9 cellular contexts compared by ENCODE assay signal in genomic region chr9:129619787-129620668, GRCh38. TPM values are rescaled to one million over a fixed set of nuclear protein-coding genes. Genes with fewer than 3 reads are reported as not detected.
DNase-seq lines count a peak whose midpoint lies in the region; ATAC-seq and TF ChIP-seq lines count a peak whose summit lies in the region.
"Had no signal": no experiment of that assay in that cellular context is flagged by ENCODE, and none has a peak within 500 bp of the region (broad histone marks: within the 10 kb centered on the region; RNA-seq: fewer than 3 reads in every experiment).

No MANE protein-coding gene starts in this region.

- H4K20me1 ChIP-seq in osteoblast (ENCODE audit: insufficient read depth, low read length) = no peaks in the 10 kb centered on the region

- H3K27ac ChIP-seq in osteoblast (ENCODE audit: low read depth, low read length) = peak overlapping the region; percentile 1

- H2AFZ ChIP-seq in osteoblast (ENCODE audit: low read length) = peak overlapping the region; percentile 81

- no peaks in the 10 kb centered on the region for H3K36me3 ChIP-seq in osteoblast (ENCODE audit: insufficient read depth, low read length)

- H3K4me1 ChIP-seq in osteoblast (ENCODE audit: insufficient read depth, low read length) = peaks cover 26% of the 10 kb centered on the region

- ATAC-seq in GM21619 (IDR thresholded peaks at IDR 0.05; ENCODE audit: unreplicated experiment) (no peak), GM18502 (IDR thresholded peaks at IDR 0.05; ENCODE audit: poor library complexity, unreplicated experiment) (no peak), HG02571 (IDR thresholded peaks at IDR 0.05; ENCODE audit: unreplicated experiment) (no peak)

- TF ChIP-seq CTCF in GM12874 (IDR thresholded peaks at IDR 0.05; ENCODE audit: insufficient read depth, low read depth, low read length) (0 out of 2 replicates have a peak, but pooled peaks have one; percentile 8), fibroblast of mammary gland (conservative IDR thresholded peaks at IDR 0.05; ENCODE audit: control insufficient read depth, insufficient read depth, low read depth, low read length) (no peak), osteoblast (IDR thresholded peaks at IDR 0.05; ENCODE audit: extremely low read depth, low read depth, low read length) (peak; percentile 22)

- peak overlapping the region; percentile 35 for H3K4me3 ChIP-seq in fibroblast of mammary gland (ENCODE audit: control insufficient read depth, low read depth, low read length)
- H3K4me3 ChIP-seq in osteoblast (ENCODE audit: insufficient read depth, low read length) = peak overlapping the region; percentile 74

- H3K27me3 ChIP-seq in osteoblast (ENCODE audit: insufficient read depth, low read length) = no peaks in the 10 kb centered on the region

- intact Hi-C loops in posterior vena cava (cut with DNase I) = loop anchor here in 1 of 2 donors (10.0 kb wide), 1 partner anchor 285 kb away; no protein-coding TSS in a partner anchor

- H3K4me2 ChIP-seq in osteoblast (ENCODE audit: insufficient read depth, low read length) = peak overlapping the region; percentile 76

- no peaks in the 10 kb centered on the region for H3K79me2 ChIP-seq in osteoblast (ENCODE audit: insufficient read depth, low read length)

- DNase-seq in SK-N-DZ (ENCODE audit: low spot score) = peak; percentile 54
- no peak for DNase-seq in fibroblast of mammary gland (ENCODE audit: low read depth)
- peak; percentile 93 for DNase-seq in osteoblast (ENCODE audit: insufficient read length, low spot score, missing footprints)
- DNase-seq in posterior vena cava (ENCODE audit: low spot score) = no peak

- H3K9me3 ChIP-seq in osteoblast (ENCODE audit: low read depth, low read length) = no peaks in the 10 kb centered on the region

RNA-seq across cellular contexts. Expression of gene C9orf50, which starts 0.9 kb away (rescaled TPM):
- polyA plus RNA-seq in SK-N-DZ (2014; cell fraction: cytosol; rRNA removed) = not detected in 2 replicates
- polyA plus RNA-seq in SK-N-DZ (2014; cell fraction: nucleus; rRNA removed) = 0.13 TPM in 1 of 2 replicates, not detected in the other
- total RNA-seq in osteoblast (under 0.01 and 0.36 TPM in 2 replicates), posterior vena cava (not detected)
- total RNA-seq: lung microvascular endothelial cell had no signal

RNA-seq across cellular contexts. Expression of gene NTMT1, which starts 5.9 kb away (rescaled TPM):
- polyA plus RNA-seq in SK-N-DZ (2014; cell fraction: cytosol; rRNA removed) = 72.1 and 78.3 TPM in 2 replicates
- 29.8 and 37.9 TPM in 2 replicates for polyA plus RNA-seq in SK-N-DZ (2014; cell fraction: nucleus; rRNA removed)
- total RNA-seq in osteoblast = 26.4 and 28.6 TPM in 2 replicates
- 10 to 100 TPM; 22.7 to 25.6 TPM for total RNA-seq in posterior vena cava

RNA-seq across cellular contexts. Expression of gene ASB6, which starts 21.9 kb away (rescaled TPM):
- 14.4 and 23.2 TPM in 2 replicates for polyA plus RNA-seq in SK-N-DZ (2014; cell fraction: cytosol; rRNA removed)
- 31.9 and 32.7 TPM in 2 replicates for polyA plus RNA-seq in SK-N-DZ (2014; cell fraction: nucleus; rRNA removed)
- total RNA-seq in osteoblast = 21.0 and 23.9 TPM in 2 replicates
- 10 to 100 TPM; 14.1 to 16.9 TPM for total RNA-seq in posterior vena cava

RNA-seq across cellular contexts. Expression of gene PRRX2, which starts 45.4 kb away (rescaled TPM):
- polyA plus RNA-seq in SK-N-DZ (2014; cell fraction: cytosol; rRNA removed) = 1.8 and 2.1 TPM in 2 replicates
- polyA plus RNA-seq in SK-N-DZ (2014; cell fraction: nucleus; rRNA removed) = 1.1 and 2.0 TPM in 2 replicates
- total RNA-seq in osteoblast = 27.5 and 34.8 TPM in 2 replicates
- total RNA-seq in posterior vena cava = 10 to 100 TPM; 20.8 to 22.9 TPM

Comparison
In these comparisons a context has a peak if more than half of its experiments do, and no peak if none do; other contexts are left out.
1. DNase-seq: peak in SK-N-DZ (single experiment) and osteoblast (single experiment); none in fibroblast of mammary gland (single experiment) and posterior vena cava (single experiment).